Comparison of ENCODE assay signal across 7 cellular contexts in the genomic region with DNA sequence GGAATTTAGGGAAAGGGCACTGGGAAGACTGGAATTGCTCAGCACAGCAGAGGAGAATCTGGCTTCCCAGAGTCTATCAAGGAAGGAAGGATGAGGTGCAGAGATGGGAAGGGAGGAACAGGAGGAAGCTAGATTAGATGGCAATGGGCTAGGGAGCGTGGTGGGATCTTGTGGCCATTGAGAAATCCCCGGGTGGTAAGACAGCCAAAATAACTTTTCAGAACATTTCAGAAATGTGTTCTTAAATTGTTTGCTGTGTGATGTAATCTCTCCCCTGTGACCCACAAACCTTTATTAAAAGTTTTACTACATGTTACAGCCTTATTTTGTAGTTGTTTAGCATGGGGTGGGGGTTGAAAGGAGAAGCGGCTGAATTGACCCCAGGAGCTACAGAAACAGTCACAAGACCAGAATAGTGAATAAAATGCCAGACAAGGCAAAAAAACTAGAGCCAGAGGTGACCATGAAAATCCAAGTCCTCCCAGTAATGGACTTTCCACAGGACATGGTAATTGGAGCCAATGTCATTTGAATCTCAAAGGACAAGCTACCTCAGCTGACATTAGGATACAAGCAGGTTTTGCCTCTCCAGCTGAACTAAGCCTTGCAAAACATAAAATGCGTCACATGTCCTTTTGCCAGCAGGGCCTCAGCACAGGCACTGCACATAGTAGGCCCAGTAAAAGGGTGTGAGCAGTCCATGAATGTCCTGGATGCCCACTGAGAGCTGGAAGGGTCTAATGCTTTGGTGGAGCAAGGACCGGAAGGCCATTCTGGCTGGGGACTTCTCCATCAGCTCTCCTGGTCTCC. TPM values are rescaled to one million over a fixed set of nuclear protein-coding genes. Genes with fewer than 3 reads are reported as not detected.
DNase-seq lines count a peak whose midpoint lies in the region; ATAC-seq, FAIRE-seq and TF ChIP-seq lines count a peak whose summit lies in the region.

No MANE protein-coding gene starts in this region.

- peak overlapping the region; percentile 47 for H4K5ac ChIP-seq in IMR-90 (ENCODE audit: low read depth, low read length)

- peaks cover 26% of the 10 kb centered on the region for H3K4me1 Mint-ChIP-seq in stimulated activated memory B cell treated with anti-CD40 and anti-IgM and Interleukin-4, amounts not matched to agents 10 μg/mL and 1 μg/mL and 100 μg/mL, for 72 hours

- no peaks in the 10 kb centered on the region; the same call in 1 of the 2 replicates for H3K36me3 ChIP-seq in IMR-90 (ENCODE audit: control insufficient read depth, insufficient read depth, low read length)
- H3K36me3 ChIP-seq in keratinocyte (ENCODE audit: control insufficient read depth in 2 of 2, extremely low read depth in 1 of 2, insufficient read depth in 2 of 2, low read length in 2 of 2), result no peaks in the 10 kb centered on the region
- H3K36me3 ChIP-seq in HAP-1 (replicated peaks), result peaks cover 10% of the 10 kb centered on the region

- peak overlapping the region; percentile 70 for H3K14ac ChIP-seq in IMR-90 (replicated peaks; ENCODE audit: low read depth, low read length)

- no peaks in the 10 kb centered on the region for H3K9me3 Mint-ChIP-seq in stimulated activated memory B cell treated with anti-CD40 and anti-IgM and Interleukin-4, amounts not matched to agents 10 μg/mL and 1 μg/mL and 100 μg/mL, for 72 hours

- peak overlapping the region; percentile 90 for H3K4ac ChIP-seq in IMR-90 (ENCODE audit: low read depth, low read length)

- no peak for ATAC-seq in IMR-90 (ENCODE audit: low read depth)
- ATAC-seq in stimulated activated memory B cell treated with anti-CD40 and anti-IgM and Interleukin-4, amounts not matched to agents 10 μg/mL and 1 μg/mL and 100 μg/mL, for 72 hours, result no peak

- CTCF ChIA-PET in IMR-90 (lab: Yijun Ruan, JAX), result interaction anchor here (0.5 to 3.6 kb wide), 23 partner anchors 9 to 437 kb away, joined by 3 to 69 read pairs (median 9); no protein-coding TSS in a partner anchor

- H3K56ac ChIP-seq in IMR-90 (ENCODE audit: extremely low read depth, insufficient read depth, low read length), result no peak overlapping the region

- TF ChIP-seq RAD21 in IMR-90 (IDR thresholded peaks at IDR 0.05; ENCODE audit: low read length), result no peak

- no CpG with 5 or more reads among the region's 5 CpGs for WGBS in IMR-90 (ENCODE audit: extremely low coverage in 2 of 2, insufficient read length in 1 of 2), 2 experiments

- in situ Hi-C loops in IMR-90 (cut with MboI; ENCODE audit: low sequenced_read_pairs) (loop anchor here (5.0 kb wide), 1 partner anchor 341 kb away; no protein-coding TSS in a partner anchor), HAP-1 (cut with MboI; ENCODE audit: low sequenced_read_pairs) (loop anchor here (5.0 to 10.0 kb wide), 3 partner anchors 206 to 439 kb away; partner anchors contain the start of genes GNAI3 and GSTM4)

- TF ChIP-seq POLR2A in IMR-90 (IDR thresholded peaks at IDR 0.05; ENCODE audit: low read depth, low read length), result no peak

- dilution Hi-C loops in IMR-90 (cut with HindIII; ENCODE audit: low sequenced_read_pairs, unreplicated experiment) (no loop called here), keratinocyte (cut with MboI; ENCODE audit: extremely low pct_ligation_motif_present, low sequenced_read_pairs) (no loop called here)

- H2BK15ac ChIP-seq in IMR-90 (ENCODE audit: low read depth, low read length), result peak overlapping the region; percentile 90; the same call in 2 of the 3 replicates

- H2BK120ac ChIP-seq in IMR-90 (ENCODE audit: low read depth, low read length), result peak overlapping the region; percentile 91

- H2AK5ac ChIP-seq in IMR-90 (ENCODE audit: low read depth, low read length), result peak overlapping the region; percentile 83

- H4K20me1 ChIP-seq in IMR-90 (ENCODE audit: insufficient read depth, low read length) (peaks cover 34% of the 10 kb centered on the region), keratinocyte (ENCODE audit: control insufficient read depth, extremely low read depth, insufficient read depth, low read length) (peaks cover 2% of the 10 kb centered on the region)

- H4K8ac ChIP-seq in IMR-90 (ENCODE audit: low read depth in 2 of 2, low read length in 2 of 2), result peak overlapping the region; percentile 79 to 80

- peaks cover 2% of the 10 kb centered on the region for H3K9me3 ChIP-seq in IMR-90 (ENCODE audit: control insufficient read depth, insufficient read depth, low read length)
- H3K9me3 ChIP-seq in keratinocyte (ENCODE audit: control insufficient read depth, low read depth, low read length), result no peaks in the 10 kb centered on the region
- H3K9me3 ChIP-seq in HAP-1, result no peaks in the 10 kb centered on the region

- no peak for DNase-seq in IMR-90
- no peak for DNase-seq in keratinocyte (ENCODE audit: low read depth, low spot score)
- DNase-seq in HAP-1 (ENCODE audit: low spot score in 2 of 2), result no peak
- no peak for DNase-seq in NK-92 treated with Interleukin-12 subunit alpha and Interleukin-12 subunit beta, amount 100 ng/mL, for 24 hours (lab: John Stamatoyannopoulos, UW)
- no peak for DNase-seq in GM19239 (ENCODE audit: insufficient read length, low spot score)

- TF ChIP-seq CTCF in IMR-90 (conservative IDR thresholded peaks at IDR 0.05; ENCODE audit: low read depth, low read length) (no peak), keratinocyte (optimal IDR thresholded peaks at IDR 0.05 in 1 of 3, IDR thresholded peaks at IDR 0.05 in 1 of 3, conservative IDR thresholded peaks at IDR 0.05 in 1 of 3; ENCODE audit: extremely low read depth in 1 of 3, insufficient read depth in 2 of 3, low read length in 3 of 3) (no peak)

- H3K4me2 ChIP-seq in IMR-90 (ENCODE audit: low read depth, low read length) (no peak overlapping the region), keratinocyte (ENCODE audit: control insufficient read depth, extremely low read depth, insufficient read depth, low read depth, low read length) (no peak overlapping the region)

- H3K18ac ChIP-seq in IMR-90 (ENCODE audit: low read depth, low read length), result peak overlapping the region; percentile 37; the same call in 1 of the 2 replicates

- H3K4me1 ChIP-seq in IMR-90 (ENCODE audit: control insufficient read depth, insufficient read depth, low read length), result peaks cover 27% of the 10 kb centered on the region
- H3K4me1 ChIP-seq in keratinocyte (ENCODE audit: control insufficient read depth, extremely low read depth, insufficient read depth, low read length), result peaks cover 25% of the 10 kb centered on the region
- H3K4me1 ChIP-seq in HAP-1, result peaks cover 13% of the 10 kb centered on the region

- H3K4me3 Mint-ChIP-seq in stimulated activated memory B cell treated with anti-CD40 and anti-IgM and Interleukin-4, amounts not matched to agents 10 μg/mL and 1 μg/mL and 100 μg/mL, for 72 hours, result no peak overlapping the region

- peak overlapping the region; percentile 89 for H4K91ac ChIP-seq in IMR-90 (ENCODE audit: insufficient read depth, low read depth, low read length)

- H3K4me3 ChIP-seq in IMR-90 (ENCODE audit: insufficient read depth, low read depth, low read length) (no peak overlapping the region), keratinocyte (ENCODE audit: control insufficient read depth in 2 of 3, extremely low read depth in 1 of 3, insufficient read depth in 2 of 3, low read depth in 1 of 3, low read length in 3 of 3) (no peak overlapping the region), HAP-1 (no peak overlapping the region)

- peak overlapping the region; percentile 50 for H2AK9ac ChIP-seq in IMR-90 (replicated peaks; ENCODE audit: low read depth, low read length, poor library complexity)

- no peaks in the 10 kb centered on the region for H3K27me3 ChIP-seq in IMR-90 (ENCODE audit: control insufficient read depth, insufficient read depth, low read length)
- no peaks in the 10 kb centered on the region for H3K27me3 ChIP-seq in keratinocyte (ENCODE audit: control insufficient read depth, extremely low read depth, insufficient read depth, low read length)
- no peaks in the 10 kb centered on the region for H3K27me3 ChIP-seq in HAP-1 (ENCODE audit: low read depth)

- H3K36me3 Mint-ChIP-seq in stimulated activated memory B cell treated with anti-CD40 and anti-IgM and Interleukin-4, amounts not matched to agents 10 μg/mL and 1 μg/mL and 100 μg/mL, for 72 hours, result no peaks in the 10 kb centered on the region

- peak overlapping the region; percentile 97 for H3K27ac Mint-ChIP-seq in stimulated activated memory B cell treated with anti-CD40 and anti-IgM and Interleukin-4, amounts not matched to agents 10 μg/mL and 1 μg/mL and 100 μg/mL, for 72 hours

- H2AFZ ChIP-seq in IMR-90 (replicated peaks; ENCODE audit: low read length, poor library complexity) (peak overlapping the region; percentile 97), keratinocyte (ENCODE audit: control insufficient read depth, low read length) (peak overlapping the region; percentile 15)

- peak overlapping the region; percentile 20 for H3K27ac ChIP-seq in IMR-90 (ENCODE audit: insufficient read depth, low read length)
- peak overlapping the region; percentile 91 for H3K27ac ChIP-seq in angular gyrus (ENCODE audit: low read depth, low read length)
- H3K27ac ChIP-seq in keratinocyte (ENCODE audit: control insufficient read depth, insufficient read depth, low read length), result no peak overlapping the region

- BruUV-seq in IMR-90 (replicated peaks; lab: Mats Ljungman, UMichigan), result no TSS peak

- H3K27me3 Mint-ChIP-seq in stimulated activated memory B cell treated with anti-CD40 and anti-IgM and Interleukin-4, amounts not matched to agents 10 μg/mL and 1 μg/mL and 100 μg/mL, for 72 hours, result peaks cover 6% of the 10 kb centered on the region

- H3K23ac ChIP-seq in IMR-90 (ENCODE audit: low read depth, low read length), result peak overlapping the region; percentile 74

- H3K9me1 ChIP-seq in IMR-90 (ENCODE audit: insufficient read depth, low read length), result peaks cover 27% of the 10 kb centered on the region
- no peaks in the 10 kb centered on the region for H3K9me1 ChIP-seq in keratinocyte (ENCODE audit: control insufficient read depth, extremely low read depth, insufficient read depth, low read length)

- peak overlapping the region; percentile 88 for H2BK20ac ChIP-seq in IMR-90 (ENCODE audit: low read depth, low read length)

- peaks cover 5 to 36% of the 10 kb centered on the region in 2 experiments; a peak in 3 of 4 replicates for H3K79me1 ChIP-seq in IMR-90 (ENCODE audit: low read depth in 1 of 2, low read length in 2 of 2)

- intact Hi-C loops in IMR-90 (cut with micrococcal nuclease), result loop anchor here (1.0 to 5.0 kb wide), 7 partner anchors 51 to 437 kb away; partner anchors contain the start of gene CSF1

- peaks cover 34% of the 10 kb centered on the region for H3K79me2 ChIP-seq in keratinocyte (ENCODE audit: control insufficient read depth, insufficient read depth, low read length)

- no peak for FAIRE-seq in keratinocyte (lab: Jason Lieb, UNC)
- no peak for FAIRE-seq in GM19239 (lab: Jason Lieb, UNC)

- POLR2A ChIA-PET in IMR-90 (lab: Charles Lee; ENCODE audit: unreplicated experiment), result interaction anchor here (0.8 kb wide), 1 partner anchor 67 kb away, joined by 3 read pairs; no protein-coding TSS in a partner anchor

- H3K9ac ChIP-seq in IMR-90 (ENCODE audit: low read depth, low read length), result 0 out of 2 replicates have a peak overlapping the region, but pooled peaks have one; percentile 13
- H3K9ac ChIP-seq in keratinocyte (ENCODE audit: control insufficient read depth, extremely low read depth, insufficient read depth, low read length), result no peak overlapping the region

- H2BK5ac ChIP-seq in IMR-90 (ENCODE audit: low read depth, low read length, poor library complexity, severe bottlenecking), result no peak overlapping the region

RNA-seq across cellular contexts. Expression of gene AHCYL1, which starts 1.0 kb away (rescaled TPM):
- total RNA-seq in IMR-90 (2012; rRNA removed), result 73.9 and 76.0 TPM in 2 replicates
- 63.9 and 75.1 TPM in 2 replicates for polyA plus RNA-seq in IMR-90 (2012; rRNA removed)
- 25.3 and 33.6 TPM in 2 replicates for polyA plus RNA-seq in IMR-90 (2012; cell fraction: cytosol; rRNA removed)
- 45.6 and 132 TPM in 2 replicates for polyA plus RNA-seq in IMR-90 (2012; cell fraction: nucleus; rRNA removed; ENCODE audit: low replicate concordance)
- 50.2 to 64.8 TPM (median 61.6 TPM) in 3 replicates for polyA plus RNA-seq in keratinocyte
- polyA plus RNA-seq in keratinocyte (2011; ENCODE audit: low read depth), result 66.6 TPM
- polyA plus RNA-seq in keratinocyte (2011; cell fraction: cytosol; rRNA removed), result 47.6 and 70.8 TPM in 2 replicates
- polyA plus RNA-seq in keratinocyte (2011; cell fraction: nucleus; rRNA removed), result 63.8 and 71.8 TPM in 2 replicates
- polyA plus RNA-seq in keratinocyte (2012; ENCODE audit: low replicate concordance), result 57.3 and 60.0 TPM in 2 replicates
- polyA minus RNA-seq in keratinocyte, result 44.2 to 62.5 TPM (median 56.9 TPM) in 3 replicates
- polyA minus RNA-seq in keratinocyte (2011; cell fraction: cytosol; rRNA and poly(A)+ RNA removed), result 28.8 TPM
- polyA minus RNA-seq in keratinocyte (2011; cell fraction: nucleus; rRNA and poly(A)+ RNA removed), result 24.9 and 46.2 TPM in 2 replicates

RNA-seq across cellular contexts. Expression of gene STRIP1, which starts 50.8 kb away (rescaled TPM):
- 31.4 and 33.5 TPM in 2 replicates for total RNA-seq in IMR-90 (2012; rRNA removed)
- polyA plus RNA-seq in IMR-90 (2012; rRNA removed) (28.6 and 30.4 TPM in 2 replicates), keratinocyte (24.6 to 31.8 TPM (median 28.9 TPM) in 3 replicates)
- 13.7 and 17.1 TPM in 2 replicates for polyA plus RNA-seq in IMR-90 (2012; cell fraction: cytosol; rRNA removed)
- 82.7 and 95.7 TPM in 2 replicates for polyA plus RNA-seq in IMR-90 (2012; cell fraction: nucleus; rRNA removed; ENCODE audit: low replicate concordance)
- 44.3 TPM for polyA plus RNA-seq in keratinocyte (2011; ENCODE audit: low read depth)
- polyA plus RNA-seq in keratinocyte (2011; cell fraction: cytosol; rRNA removed), result 21.7 and 22.0 TPM in 2 replicates
- 69.0 and 72.7 TPM in 2 replicates for polyA plus RNA-seq in keratinocyte (2011; cell fraction: nucleus; rRNA removed)
- 20.3 and 21.5 TPM in 2 replicates for polyA plus RNA-seq in keratinocyte (2012; ENCODE audit: low replicate concordance)
- 35.9 to 39.9 TPM (median 38.2 TPM) in 3 replicates for polyA minus RNA-seq in keratinocyte
- 17.8 TPM for polyA minus RNA-seq in keratinocyte (2011; cell fraction: cytosol; rRNA and poly(A)+ RNA removed)
- 39.6 and 53.4 TPM in 2 replicates for polyA minus RNA-seq in keratinocyte (2011; cell fraction: nucleus; rRNA and poly(A)+ RNA removed)
